Comparison of ENCODE assay signal across 8 cellular contexts in genomic region chr9:34991833-34992375, GRCh38. TPM values are rescaled to one million over a fixed set of nuclear protein-coding genes. Genes with fewer than 3 reads are reported as not detected.
DNase-seq lines count a peak whose midpoint lies in the region; ATAC-seq, FAIRE-seq and TF ChIP-seq lines count a peak whose summit lies in the region.

No MANE protein-coding gene starts in this region.

- H3K27ac Mint-ChIP-seq in astrocyte (ENCODE audit: unreplicated experiment) = peak overlapping the region; percentile 92
- no peak overlapping the region for H3K27ac Mint-ChIP-seq in osteocyte (ENCODE audit: unreplicated experiment)

- peaks cover 51% of the 10 kb centered on the region for H3K4me1 Mint-ChIP-seq in astrocyte (ENCODE audit: low read depth, unreplicated experiment)
- H3K4me1 Mint-ChIP-seq in osteocyte (ENCODE audit: unreplicated experiment) = peaks cover 45% of the 10 kb centered on the region

- H3K4me1 ChIP-seq in HepG2 (ENCODE audit: insufficient read depth, low read length) (peaks cover 31% of the 10 kb centered on the region), right lobe of liver (peaks cover 0 to 10% (median 3%) of the 10 kb centered on the region in 4 donors), astrocyte (ENCODE audit: insufficient read depth, low read length) (peaks cover 65% of the 10 kb centered on the region), kidney (ENCODE audit: control insufficient read depth in 1 of 2, insufficient read depth in 1 of 2, low read depth in 1 of 2, low read length in 2 of 2) (peaks cover 44 to 52% of the 10 kb centered on the region in 2 donors), urinary bladder (ENCODE audit: insufficient read depth) (no peaks in the 10 kb centered on the region)

- no peak overlapping the region for H3K27ac ChIP-seq in HepG2 (ENCODE audit: extremely low read length, insufficient read depth, low read length)
- H3K27ac ChIP-seq in right lobe of liver = no peak overlapping the region
- H3K27ac ChIP-seq in astrocyte (ENCODE audit: low read depth, low read length) = peak overlapping the region; percentile 92
- peak overlapping the region; percentile 77 to 87 for H3K27ac ChIP-seq in kidney (ENCODE audit: low read depth in 2 of 2, low read length in 2 of 2)
- peak overlapping the region; percentile 44 for H3K27ac ChIP-seq in urinary bladder (ENCODE audit: low read depth)

- H3K4me3 Mint-ChIP-seq in astrocyte (ENCODE audit: unreplicated experiment) (peak overlapping the region; percentile 78), osteocyte (ENCODE audit: unreplicated experiment) (no peak overlapping the region)

- H3K79me2 ChIP-seq in HepG2 (ENCODE audit: insufficient read depth, low read length) = no peaks in the 10 kb centered on the region
- no peaks in the 10 kb centered on the region for H3K79me2 ChIP-seq in astrocyte (ENCODE audit: insufficient read depth, low read length)

- H3K27me3 ChIP-seq in HepG2 (ENCODE audit: control insufficient read depth in 1 of 2, insufficient read depth in 2 of 2, low read length in 2 of 2) (no peaks in the 10 kb centered on the region; a peak in 2 of 5 replicates), right lobe of liver (no peaks in the 10 kb centered on the region), astrocyte (ENCODE audit: insufficient read depth, low read length) (no peaks in the 10 kb centered on the region)

- H3K27me3 Mint-ChIP-seq in astrocyte (ENCODE audit: low read depth, unreplicated experiment) (no peaks in the 10 kb centered on the region), osteocyte (ENCODE audit: unreplicated experiment) (no peaks in the 10 kb centered on the region)

- H4K20me1 ChIP-seq in HepG2 (ENCODE audit: insufficient read depth, low read length) (no peaks in the 10 kb centered on the region), astrocyte (ENCODE audit: insufficient read depth, low read length) (peaks cover 6% of the 10 kb centered on the region)

- no peak overlapping the region for H2AFZ ChIP-seq in HepG2 (ENCODE audit: low read length)
- H2AFZ ChIP-seq in astrocyte (ENCODE audit: low read depth, low read length) = no peak overlapping the region

- DNase-seq in HepG2 (ENCODE audit: low spot score) (peak; percentile 34), right lobe of liver (no peak), astrocyte (ENCODE audit: low read depth) (peak; percentile 39), kidney (no peak), inferior parietal cortex (ENCODE audit: extremely low spot score) (no peak), osteocyte (ENCODE audit: extremely low spot score, unreplicated experiment) (no peak)

- no TSS peak for BruUV-seq in HepG2 (replicated peaks; lab: Mats Ljungman, UMichigan)

- ATAC-seq in HepG2 (peak; percentile 11; the same call in 2 of the 3 replicates), right lobe of liver (no peak), GM21526 (IDR thresholded peaks at IDR 0.05; ENCODE audit: low FRiP score, unreplicated experiment) (no peak)

- H3K36me3 Mint-ChIP-seq in astrocyte (ENCODE audit: low read depth, unreplicated experiment) (peaks cover 21% of the 10 kb centered on the region), osteocyte (ENCODE audit: unreplicated experiment) (peaks cover 2% of the 10 kb centered on the region)

- H3K9ac ChIP-seq in HepG2 (ENCODE audit: insufficient read depth, low read depth, low read length) (no peak overlapping the region), astrocyte (ENCODE audit: low read length) (peak overlapping the region; percentile 74), kidney (ENCODE audit: low read length in 2 of 2) (peak overlapping the region in 1 of 2 donors; percentile 10)

- no peak for TF ChIP-seq EP300 in HepG2 (IDR thresholded peaks at IDR 0.05; ENCODE audit: low read depth in 2 of 2, low read length in 2 of 2)
- TF ChIP-seq EP300 in HepG2 (CRISPR knock-in tag; IDR thresholded peaks at IDR 0.05; ENCODE audit: borderline replicate concordance) = no peak

- H3K36me3 ChIP-seq in HepG2 (replicated peaks in 1 of 2; ENCODE audit: control insufficient read depth in 1 of 2, insufficient read depth in 2 of 2, low read length in 2 of 2) = no peaks in the 10 kb centered on the region
- H3K36me3 ChIP-seq in right lobe of liver = no peaks in the 10 kb centered on the region
- H3K36me3 ChIP-seq in astrocyte (ENCODE audit: insufficient read depth, low read length) = peaks cover 4% of the 10 kb centered on the region
- peaks cover 0 to 3% of the 10 kb centered on the region in 2 donors for H3K36me3 ChIP-seq in kidney (ENCODE audit: control insufficient read depth in 1 of 2, insufficient read depth in 2 of 2, low read length in 2 of 2)
- H3K36me3 ChIP-seq in urinary bladder (ENCODE audit: insufficient read depth) = no peaks in the 10 kb centered on the region

- in situ Hi-C loops in HepG2 (cut with HindIII; ENCODE audit: extremely low pct_ligation_motif_present, low pct_unique_long_range_greater_than_20kb) = no loop called here

- FAIRE-seq in HepG2 (lab: Jason Lieb, UNC) = no peak
- FAIRE-seq in astrocyte (lab: Jason Lieb, UNC) = no peak
- FAIRE-seq in kidney (lab: Jason Lieb, UNC) = no peak

- H3K9me3 Mint-ChIP-seq in astrocyte (ENCODE audit: unreplicated experiment) (no peaks in the 10 kb centered on the region), osteocyte (ENCODE audit: unreplicated experiment) (no peaks in the 10 kb centered on the region)

- TF ChIP-seq POLR2A in HepG2 (IDR thresholded peaks at IDR 0.05; ENCODE audit: insufficient read depth in 1 of 2, low read depth in 2 of 2, low read length in 2 of 2) (no peak), right lobe of liver (IDR thresholded peaks at IDR 0.05) (no peak)

- TF ChIP-seq RAD21 in HepG2 (CRISPR knock-in tag; IDR thresholded peaks at IDR 0.05) = no peak

- CTCF ChIA-PET in HepG2 (lab: Yijun Ruan, JAX; ENCODE audit: low intra/inter-chr PET ratio, low total read pairs) = no interaction called here

- TF ChIP-seq CTCF in HepG2 (CRISPR knock-in tag; IDR thresholded peaks at IDR 0.05) (no peak), right lobe of liver (IDR thresholded peaks at IDR 0.05) (no peak), astrocyte (IDR thresholded peaks at IDR 0.05; ENCODE audit: insufficient read depth, low read depth, low read length) (no peak), kidney (IDR thresholded peaks at IDR 0.05; ENCODE audit: borderline replicate concordance, extremely low read depth, insufficient read depth) (no peak), osteocyte (IDR thresholded peaks at IDR 0.05) (no peak)

- H3K4me3 ChIP-seq in HepG2 (replicated peaks in 1 of 3; ENCODE audit: insufficient read depth in 1 of 3, low read depth in 2 of 3, low read length in 3 of 3) = no peak overlapping the region
- H3K4me3 ChIP-seq in right lobe of liver = no peak overlapping the region
- peak overlapping the region; percentile 30 for H3K4me3 ChIP-seq in astrocyte (ENCODE audit: insufficient read depth, low read depth, low read length)
- H3K4me3 ChIP-seq in kidney (ENCODE audit: low read length in 2 of 2) = no peak overlapping the region
- no peak overlapping the region for H3K4me3 ChIP-seq in urinary bladder (ENCODE audit: low read depth, low read length)

- H3K9me3 ChIP-seq in HepG2 (ENCODE audit: low read length) (no peaks in the 10 kb centered on the region), right lobe of liver (no peaks in the 10 kb centered on the region), astrocyte (ENCODE audit: insufficient read depth, low read depth, low read length) (no peaks in the 10 kb centered on the region), kidney (ENCODE audit: control insufficient read depth in 1 of 2, low read length in 2 of 2) (no peaks in the 10 kb centered on the region)

- POLR2A ChIA-PET in HepG2 (lab: Yijun Ruan, JAX) = no interaction called here

- WGBS in HepG2 (ENCODE audit: low lambda C conversion rate) = 80% methylated on average over 5 of the region's 7 CpGs
- WGBS in right lobe of liver (ENCODE audit: insufficient coverage, low coverage, low lambda C conversion rate, missing lambda C conversion rate) = 71% methylated on average over 2 of the region's 7 CpGs
- 65% methylated on average over 7 of the region's 7 CpGs for WGBS in urinary bladder

- H3K4me2 ChIP-seq in HepG2 (ENCODE audit: low read depth, low read length) = no peak overlapping the region
- peak overlapping the region; percentile 76 for H3K4me2 ChIP-seq in astrocyte (ENCODE audit: low read length)

- intact Hi-C loops in HepG2 (cut with micrococcal nuclease; ENCODE audit: unreplicated experiment) = no loop called here
- intact Hi-C loops in right lobe of liver (cut with DNase I) = no loop called here
- intact Hi-C loops in kidney (cut with DNase I) = no loop called here

RNA-seq across cellular contexts. Expression of gene DNAJB5, which starts 2.4 kb away (rescaled TPM):
- total RNA-seq in HepG2 (2016; rRNA removed; fragmentation: Illumina TruSeq; extraction: Trizol) (0.69 and 0.90 TPM in 2 replicates), right lobe of liver (1 to 10 TPM; 1.1 to 3.5 (median 1.7) TPM), astrocyte (27.3 and 27.8 TPM in 2 replicates), kidney (10.6 TPM), urinary bladder (15.3 TPM), osteocyte (6.8 TPM in 2 replicates)
- 0.20 and 0.26 TPM in 2 replicates for total RNA-seq in HepG2 (2016; cell fraction: cytosol; rRNA removed; fragmentation: Illumina TruSeq; extraction: Trizol; ENCODE audit: low read depth)
- 0.65 and 0.94 TPM in 2 replicates for total RNA-seq in HepG2 (2016; cell fraction: insoluble cytoplasmic fraction; rRNA removed; fragmentation: Illumina TruSeq; extraction: Trizol)
- total RNA-seq in HepG2 (2016; cell fraction: membrane; rRNA removed; fragmentation: Illumina TruSeq; extraction: Trizol) = 0.68 and 0.96 TPM in 2 replicates
- 0.37 and 0.88 TPM in 2 replicates for total RNA-seq in HepG2 (2016; cell fraction: nucleus; rRNA removed; fragmentation: Illumina TruSeq; extraction: Trizol)
- polyA plus RNA-seq in HepG2 (2011; rRNA removed) (0.40 and 0.54 TPM in 2 replicates), kidney (ENCODE audit: insufficient read depth, low read depth, low replicate concordance) (9.7 TPM), urinary bladder (89.8 TPM)
- 0.50 and 0.63 TPM in 2 replicates for polyA plus RNA-seq in HepG2 (2011; cell fraction: cytosol; rRNA removed)
- 0.39 and 0.48 TPM in 2 replicates for polyA plus RNA-seq in HepG2 (2011; cell fraction: nucleus; rRNA removed)
- 1.2 and 1.3 TPM in 2 replicates for polyA plus RNA-seq in HepG2 (2012)
- 0.54 and 0.57 TPM in 2 replicates for polyA plus RNA-seq in HepG2 (2016; cell fraction: cytosol; fragmentation: Illumina TruSeq; extraction: Trizol; ENCODE audit: low read depth)
- polyA plus RNA-seq in HepG2 (2016; cell fraction: insoluble cytoplasmic fraction; fragmentation: Illumina TruSeq; extraction: Trizol; ENCODE audit: low read depth) = 1.7 and 1.9 TPM in 2 replicates
- polyA plus RNA-seq in HepG2 (2016; cell fraction: membrane; fragmentation: Illumina TruSeq; extraction: Trizol; ENCODE audit: low read depth) = 0.74 and 1.1 TPM in 2 replicates
- polyA plus RNA-seq in HepG2 (2016; cell fraction: nucleus; fragmentation: Illumina TruSeq; extraction: Trizol; ENCODE audit: insufficient read depth, low read depth) = 1.3 and 1.4 TPM in 2 replicates
- polyA minus RNA-seq in HepG2 (2011; rRNA and poly(A)+ RNA removed; ENCODE audit: low replicate concordance) = 0.22 and 2.4 TPM in 2 replicates
- polyA minus RNA-seq in HepG2 (2011; cell fraction: cytosol; rRNA and poly(A)+ RNA removed) = not detected in 2 replicates
- 0.25 and 0.52 TPM in 2 replicates for polyA minus RNA-seq in HepG2 (2011; cell fraction: nucleus; rRNA and poly(A)+ RNA removed)

RNA-seq across cellular contexts. Expression of gene PHF24, which starts 33.8 kb away (rescaled TPM):
- total RNA-seq in HepG2 (2016; rRNA removed; fragmentation: Illumina TruSeq; extraction: Trizol) = not detected in 2 replicates
- total RNA-seq in HepG2 (2016; cell fraction: cytosol; rRNA removed; fragmentation: Illumina TruSeq; extraction: Trizol; ENCODE audit: low read depth) = not detected in 2 replicates
- total RNA-seq in HepG2 (2016; cell fraction: insoluble cytoplasmic fraction; rRNA removed; fragmentation: Illumina TruSeq; extraction: Trizol) = not detected in 2 replicates
- total RNA-seq in HepG2 (2016; cell fraction: membrane; rRNA removed; fragmentation: Illumina TruSeq; extraction: Trizol) = not detected in 2 replicates
- not detected in 2 replicates for total RNA-seq in HepG2 (2016; cell fraction: nucleus; rRNA removed; fragmentation: Illumina TruSeq; extraction: Trizol)
- 0.05 TPM in 1 of 2 replicates, not detected in the other for polyA plus RNA-seq in HepG2 (2011; rRNA removed)
- polyA plus RNA-seq in HepG2 (2011; cell fraction: cytosol; rRNA removed) = not detected in 2 replicates
- polyA plus RNA-seq in HepG2 (2011; cell fraction: nucleus; rRNA removed) = not detected in 2 replicates
- polyA plus RNA-seq in HepG2 (2012) = not detected in 2 replicates
- not detected in 2 replicates for polyA plus RNA-seq in HepG2 (2016; cell fraction: cytosol; fragmentation: Illumina TruSeq; extraction: Trizol; ENCODE audit: low read depth)
- polyA plus RNA-seq in HepG2 (2016; cell fraction: insoluble cytoplasmic fraction; fragmentation: Illumina TruSeq; extraction: Trizol; ENCODE audit: low read depth) = not detected in 2 replicates
- not detected in 2 replicates for polyA plus RNA-seq in HepG2 (2016; cell fraction: membrane; fragmentation: Illumina TruSeq; extraction: Trizol; ENCODE audit: low read depth)
- not detected in 2 replicates for polyA plus RNA-seq in HepG2 (2016; cell fraction: nucleus; fragmentation: Illumina TruSeq; extraction: Trizol; ENCODE audit: insufficient read depth, low read depth)
- polyA minus RNA-seq in HepG2 (2011; rRNA and poly(A)+ RNA removed; ENCODE audit: low replicate concordance) = 0.10 TPM in 1 of 2 replicates, not detected in the other
- not detected in 2 replicates for polyA minus RNA-seq in HepG2 (2011; cell fraction: cytosol; rRNA and poly(A)+ RNA removed)
- not detected in 2 replicates for polyA minus RNA-seq in HepG2 (2011; cell fraction: nucleus; rRNA and poly(A)+ RNA removed)
- total RNA-seq in right lobe of liver = under 1 TPM in 2 of 6 experiments, not detected in 4; 0.04 to 0.06 TPM
- total RNA-seq in astrocyte = 0.07 and 0.16 TPM in 2 replicates
- total RNA-seq in kidney = 0.98 TPM
- polyA plus RNA-seq in kidney (ENCODE audit: insufficient read depth, low read depth, low replicate concordance) = 0.09 TPM
- 0.69 TPM for total RNA-seq in urinary bladder
- polyA plus RNA-seq in urinary bladder = 0.18 TPM
- total RNA-seq in osteocyte = not detected in 2 replicates

Comparison
In these comparisons a context has a peak if more than half of its experiments do, and no peak if none do; other contexts are left out.
1. DNase-seq: peak in HepG2 (single experiment) and astrocyte (single experiment); none in right lobe of liver (0 of 3), kidney (single experiment), inferior parietal cortex (single experiment) and osteocyte (single experiment).
2. H3K27ac ChIP-seq: peak in astrocyte (single experiment), kidney (2 of 2) and urinary bladder (single experiment); none in HepG2 (single experiment) and right lobe of liver (0 of 3).